Comparison of ENCODE assay signal across 8 cellular contexts in genomic region chr12:63826002-63826585, GRCh38. TPM values are rescaled to one million over a fixed set of nuclear protein-coding genes. Genes with fewer than 3 reads are reported as not detected.
A peak's percentile ranks its signal among the peaks of the same experiment; 100 is the strongest.
DNase-seq lines count a peak whose midpoint lies in the region; ATAC-seq and TF ChIP-seq lines count a peak whose summit lies in the region.

No MANE protein-coding gene starts in this region.

- H3K27me3 ChIP-seq in right lobe of liver = no peaks in the 10 kb centered on the region

- H3K36me3 Mint-ChIP-seq in chondrocyte (ENCODE audit: low read depth) (peaks cover 4% of the 10 kb centered on the region), immature natural killer cell (no peaks in the 10 kb centered on the region)

- no peak overlapping the region for H3K4me3 Mint-ChIP-seq in chondrocyte (ENCODE audit: unreplicated experiment)
- H3K4me3 Mint-ChIP-seq in immature natural killer cell = no peak overlapping the region

- no peaks in the 10 kb centered on the region for H3K9me3 ChIP-seq in right lobe of liver

- no peak for TF ChIP-seq POLR2A in right lobe of liver (IDR thresholded peaks at IDR 0.05)

- TF ChIP-seq CTCF in chondrocyte (IDR thresholded peaks at IDR 0.05) = peak; percentile 90
- TF ChIP-seq CTCF in right lobe of liver (IDR thresholded peaks at IDR 0.05) = peak; percentile 71 to 80 (median 77)

- no peaks in the 10 kb centered on the region for H3K27me3 Mint-ChIP-seq in chondrocyte (ENCODE audit: low read depth)
- H3K27me3 Mint-ChIP-seq in immature natural killer cell (ENCODE audit: low read depth in 3 of 3) = peaks cover 4 to 14% (median 5%) of the 10 kb centered on the region in 3 donors

- H3K9me3 Mint-ChIP-seq in chondrocyte (ENCODE audit: low read depth) = peaks cover 14% of the 10 kb centered on the region
- peaks cover 0 to 2% (median 0%) of the 10 kb centered on the region in 6 donors for H3K9me3 Mint-ChIP-seq in immature natural killer cell

- DNase-seq in AG20443 (ENCODE audit: low spot score) (peak; percentile 78), NCI-H82 treated with DMSO at 0.1 percent for 48 hours (lab: John Stamatoyannopoulos, UW; ENCODE audit: unreplicated experiment) (peak; percentile 17), chondrocyte (ENCODE audit: low spot score) (no peak), right lobe of liver (no peak), immature natural killer cell (no peak)

- H3K27ac ChIP-seq in right lobe of liver = no peak overlapping the region

- no peak overlapping the region for H3K4me3 ChIP-seq in right lobe of liver

- H3K4me1 ChIP-seq in right lobe of liver = no peaks in the 10 kb centered on the region

- intact Hi-C loops in right lobe of liver (cut with DNase I) = no loop called here

- no peaks in the 10 kb centered on the region for H3K36me3 ChIP-seq in right lobe of liver

- ATAC-seq in GM18858 (IDR thresholded peaks at IDR 0.05; ENCODE audit: unreplicated experiment) (peak; percentile 90), HG03280 (IDR thresholded peaks at IDR 0.05; ENCODE audit: unreplicated experiment) (peak; percentile 92), right lobe of liver (peak; percentile 87 to 95 (median 89)), HG02610 (IDR thresholded peaks at IDR 0.05; ENCODE audit: unreplicated experiment) (no peak)

- 11% methylated on average over 4 of the region's 4 CpGs for WGBS in right lobe of liver (ENCODE audit: insufficient coverage, low coverage, low lambda C conversion rate, missing lambda C conversion rate)

- H3K27ac Mint-ChIP-seq in chondrocyte (ENCODE audit: unreplicated experiment) = no peak overlapping the region
- H3K27ac Mint-ChIP-seq in immature natural killer cell = no peak overlapping the region

- peaks cover 8% of the 10 kb centered on the region for H3K4me1 Mint-ChIP-seq in chondrocyte (ENCODE audit: low read depth)
- peaks cover 7 to 11% of the 10 kb centered on the region in 2 donors for H3K4me1 Mint-ChIP-seq in immature natural killer cell

RNA-seq across cellular contexts. Expression of gene SRGAP1, which starts 18.4 kb away (rescaled TPM):
- 13.0 to 14.7 TPM (median 13.2 TPM) in 3 replicates for total RNA-seq in chondrocyte
- 1 to 10 TPM; 1.3 to 5.0 (median 3.0) TPM for total RNA-seq in right lobe of liver
- polyA plus RNA-seq in immature natural killer cell = under 1 TPM in 1 of 3 donors, not detected in 2; 0.02 TPM

RNA-seq across cellular contexts. Expression of gene RXYLT1, which starts 46.4 kb away (rescaled TPM):
- 14.4 to 18.5 TPM (median 14.8 TPM) in 3 replicates for total RNA-seq in chondrocyte
- total RNA-seq in right lobe of liver = 10 to 100 TPM in 4 of 6 experiments, 1 to 10 TPM in 2; 8.8 to 10.9 (median 10.3) TPM
- polyA plus RNA-seq in immature natural killer cell = 10 to 100 TPM; 10.9 to 17.4 (median 17.3) TPM

Comparison
In these comparisons a context has a peak if more than half of its experiments do, and no peak if none do; other contexts are left out.
1. DNase-seq: peak in AG20443 (single experiment) and NCI-H82 treated with DMSO at 0.1 percent for 48 hours (single experiment); none in chondrocyte (single experiment), right lobe of liver (0 of 3) and immature natural killer cell (0 of 3).